ENCODE assay signal across 1 cellular context in the genomic region with DNA sequence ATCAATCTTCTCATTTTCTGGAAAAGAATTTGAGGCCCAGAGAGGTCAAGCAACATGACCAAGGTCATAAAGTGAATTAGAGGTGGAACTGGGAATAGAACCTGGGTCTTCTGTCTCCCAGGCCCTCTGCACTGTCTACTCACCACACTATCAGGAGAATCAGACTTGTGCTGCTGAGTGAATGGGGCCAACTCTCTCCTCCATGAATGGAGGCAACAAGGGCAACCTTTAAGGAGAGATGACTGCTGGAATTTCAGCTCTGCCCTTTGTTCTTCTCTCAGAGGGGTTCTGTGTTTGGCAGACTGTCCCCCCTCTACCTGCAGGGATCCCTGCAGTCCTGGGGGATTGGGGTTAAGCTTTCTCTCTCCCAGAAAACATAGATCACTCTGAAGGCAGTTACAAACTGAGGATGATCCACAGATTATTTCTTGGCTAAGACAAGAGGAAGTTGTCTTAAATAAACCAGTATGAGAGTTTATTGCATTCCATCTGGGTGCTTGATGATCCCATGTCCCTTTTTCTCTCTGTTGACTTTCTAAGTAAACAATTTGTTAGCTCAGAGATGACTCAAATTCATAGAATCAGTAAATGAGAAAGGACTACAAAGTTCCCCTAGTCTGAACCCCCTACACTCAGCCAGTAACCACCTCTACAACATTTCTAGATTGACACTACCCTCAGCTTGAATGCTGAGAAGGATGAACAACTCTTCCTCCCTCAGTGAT.
TF ChIP-seq lines count a peak whose summit lies in the region.

No MANE protein-coding gene starts in this region.

TF ChIP-seq in HepG2, 621 proteins besides CTCF, POLR2A, EP300 and RAD21 (continued from another document and continues in another):
- TF ChIP-seq, protein P1, sequence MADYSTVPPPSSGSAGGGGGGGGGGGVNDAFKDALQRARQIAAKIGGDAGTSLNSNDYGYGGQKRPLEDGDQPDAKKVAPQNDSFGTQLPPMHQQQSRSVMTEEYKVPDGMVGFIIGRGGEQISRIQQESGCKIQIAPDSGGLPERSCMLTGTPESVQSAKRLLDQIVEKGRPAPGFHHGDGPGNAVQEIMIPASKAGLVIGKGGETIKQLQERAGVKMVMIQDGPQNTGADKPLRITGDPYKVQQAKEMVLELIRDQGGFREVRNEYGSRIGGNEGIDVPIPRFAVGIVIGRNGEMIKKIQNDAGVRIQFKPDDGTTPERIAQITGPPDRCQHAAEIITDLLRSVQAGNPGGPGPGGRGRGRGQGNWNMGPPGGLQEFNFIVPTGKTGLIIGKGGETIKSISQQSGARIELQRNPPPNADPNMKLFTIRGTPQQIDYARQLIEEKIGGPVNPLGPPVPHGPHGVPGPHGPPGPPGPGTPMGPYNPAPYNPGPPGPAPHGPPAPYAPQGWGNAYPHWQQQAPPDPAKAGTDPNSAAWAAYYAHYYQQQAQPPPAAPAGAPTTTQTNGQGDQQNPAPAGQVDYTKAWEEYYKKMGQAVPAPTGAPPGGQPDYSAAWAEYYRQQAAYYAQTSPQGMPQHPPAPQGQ (CRISPR knock-in tag; IDR thresholded peaks at IDR 0.05; ENCODE audit: borderline replicate concordance): 0 out of 2 replicates have a peak, but pooled peaks have one; percentile 55
- no peak for TF ChIP-seq ZSCAN12 (CRISPR knock-in tag; IDR thresholded peaks at IDR 0.05)
- TF ChIP-seq, protein P2, sequence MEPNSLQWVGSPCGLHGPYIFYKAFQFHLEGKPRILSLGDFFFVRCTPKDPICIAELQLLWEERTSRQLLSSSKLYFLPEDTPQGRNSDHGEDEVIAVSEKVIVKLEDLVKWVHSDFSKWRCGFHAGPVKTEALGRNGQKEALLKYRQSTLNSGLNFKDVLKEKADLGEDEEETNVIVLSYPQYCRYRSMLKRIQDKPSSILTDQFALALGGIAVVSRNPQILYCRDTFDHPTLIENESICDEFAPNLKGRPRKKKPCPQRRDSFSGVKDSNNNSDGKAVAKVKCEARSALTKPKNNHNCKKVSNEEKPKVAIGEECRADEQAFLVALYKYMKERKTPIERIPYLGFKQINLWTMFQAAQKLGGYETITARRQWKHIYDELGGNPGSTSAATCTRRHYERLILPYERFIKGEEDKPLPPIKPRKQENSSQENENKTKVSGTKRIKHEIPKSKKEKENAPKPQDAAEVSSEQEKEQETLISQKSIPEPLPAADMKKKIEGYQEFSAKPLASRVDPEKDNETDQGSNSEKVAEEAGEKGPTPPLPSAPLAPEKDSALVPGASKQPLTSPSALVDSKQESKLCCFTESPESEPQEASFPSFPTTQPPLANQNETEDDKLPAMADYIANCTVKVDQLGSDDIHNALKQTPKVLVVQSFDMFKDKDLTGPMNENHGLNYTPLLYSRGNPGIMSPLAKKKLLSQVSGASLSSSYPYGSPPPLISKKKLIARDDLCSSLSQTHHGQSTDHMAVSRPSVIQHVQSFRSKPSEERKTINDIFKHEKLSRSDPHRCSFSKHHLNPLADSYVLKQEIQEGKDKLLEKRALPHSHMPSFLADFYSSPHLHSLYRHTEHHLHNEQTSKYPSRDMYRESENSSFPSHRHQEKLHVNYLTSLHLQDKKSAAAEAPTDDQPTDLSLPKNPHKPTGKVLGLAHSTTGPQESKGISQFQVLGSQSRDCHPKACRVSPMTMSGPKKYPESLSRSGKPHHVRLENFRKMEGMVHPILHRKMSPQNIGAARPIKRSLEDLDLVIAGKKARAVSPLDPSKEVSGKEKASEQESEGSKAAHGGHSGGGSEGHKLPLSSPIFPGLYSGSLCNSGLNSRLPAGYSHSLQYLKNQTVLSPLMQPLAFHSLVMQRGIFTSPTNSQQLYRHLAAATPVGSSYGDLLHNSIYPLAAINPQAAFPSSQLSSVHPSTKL (CRISPR knock-in tag; IDR thresholded peaks at IDR 0.05): peak; percentile 83
- 0 out of 2 replicates have a peak, but pooled peaks have one; percentile 14 for TF ChIP-seq RXRB (CRISPR knock-in tag; IDR thresholded peaks at IDR 0.05; ENCODE audit: borderline replicate concordance)
- TF ChIP-seq YY1 (IDR thresholded peaks at IDR 0.05; ENCODE audit: insufficient read depth, insufficient replicate concordance, low read depth, low read length): no peak
- no peak for TF ChIP-seq HNF4G (IDR thresholded peaks at IDR 0.05; ENCODE audit: borderline replicate concordance, low read depth, low read length)
- TF ChIP-seq HNF4G (CRISPR knock-in tag; IDR thresholded peaks at IDR 0.05; ENCODE audit: borderline replicate concordance, low read depth): no peak
- TF ChIP-seq, protein P3, sequence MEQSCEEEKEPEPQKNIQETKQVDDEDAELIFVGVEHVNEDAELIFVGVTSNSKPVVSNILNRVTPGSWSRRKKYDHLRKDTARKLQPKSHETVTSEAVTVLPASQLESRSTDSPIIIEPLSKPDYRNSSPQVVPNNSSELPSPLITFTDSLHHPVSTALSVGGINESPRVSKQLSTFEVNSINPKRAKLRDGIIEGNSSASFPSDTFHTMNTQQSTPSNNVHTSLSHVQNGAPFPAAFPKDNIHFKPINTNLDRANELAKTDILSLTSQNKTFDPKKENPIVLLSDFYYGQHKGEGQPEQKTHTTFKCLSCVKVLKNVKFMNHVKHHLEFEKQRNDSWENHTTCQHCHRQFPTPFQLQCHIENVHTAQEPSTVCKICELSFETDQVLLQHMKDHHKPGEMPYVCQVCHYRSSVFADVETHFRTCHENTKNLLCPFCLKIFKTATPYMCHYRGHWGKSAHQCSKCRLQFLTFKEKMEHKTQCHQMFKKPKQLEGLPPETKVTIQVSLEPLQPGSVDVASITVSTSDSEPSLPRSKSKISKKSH (CRISPR knock-in tag; IDR thresholded peaks at IDR 0.05; ENCODE audit: borderline replicate concordance): no peak
- TF ChIP-seq, protein P4, sequence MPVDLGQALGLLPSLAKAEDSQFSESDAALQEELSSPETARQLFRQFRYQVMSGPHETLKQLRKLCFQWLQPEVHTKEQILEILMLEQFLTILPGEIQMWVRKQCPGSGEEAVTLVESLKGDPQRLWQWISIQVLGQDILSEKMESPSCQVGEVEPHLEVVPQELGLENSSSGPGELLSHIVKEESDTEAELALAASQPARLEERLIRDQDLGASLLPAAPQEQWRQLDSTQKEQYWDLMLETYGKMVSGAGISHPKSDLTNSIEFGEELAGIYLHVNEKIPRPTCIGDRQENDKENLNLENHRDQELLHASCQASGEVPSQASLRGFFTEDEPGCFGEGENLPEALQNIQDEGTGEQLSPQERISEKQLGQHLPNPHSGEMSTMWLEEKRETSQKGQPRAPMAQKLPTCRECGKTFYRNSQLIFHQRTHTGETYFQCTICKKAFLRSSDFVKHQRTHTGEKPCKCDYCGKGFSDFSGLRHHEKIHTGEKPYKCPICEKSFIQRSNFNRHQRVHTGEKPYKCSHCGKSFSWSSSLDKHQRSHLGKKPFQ (CRISPR knock-in tag; IDR thresholded peaks at IDR 0.05; ENCODE audit: insufficient replicate concordance): peak; percentile 42
- TF ChIP-seq ZNF296 (CRISPR knock-in tag; conservative IDR thresholded peaks at IDR 0.05): no peak
- peak; percentile 67; the same call in 1 of the 2 replicates for TF ChIP-seq HMG20A (CRISPR knock-in tag; IDR thresholded peaks at IDR 0.05; ENCODE audit: borderline replicate concordance)
- peak; percentile 68 for TF ChIP-seq FOXA3 (CRISPR knock-in tag; IDR thresholded peaks at IDR 0.05)
- TF ChIP-seq CC2D1A (CRISPR knock-in tag; IDR thresholded peaks at IDR 0.05): no peak
- TF ChIP-seq NFE2L1 (CRISPR knock-in tag; IDR thresholded peaks at IDR 0.05; ENCODE audit: borderline replicate concordance): no peak
- TF ChIP-seq ZNF547 (CRISPR knock-in tag; IDR thresholded peaks at IDR 0.05): no peak
- no peak for TF ChIP-seq NONO (IDR thresholded peaks at IDR 0.05)
- no peak for TF ChIP-seq NONO (CRISPR knock-in tag; conservative IDR thresholded peaks at IDR 0.05)
- peak; percentile 32; the same call in 1 of the 2 replicates for TF ChIP-seq BCL6 (CRISPR knock-in tag; IDR thresholded peaks at IDR 0.05)
- 0 out of 2 replicates have a peak, but pooled peaks have one; percentile 13 for TF ChIP-seq FOXK1 (CRISPR knock-in tag; IDR thresholded peaks at IDR 0.05; ENCODE audit: borderline replicate concordance, low read depth)
- 0 out of 2 replicates have a peak, but pooled peaks have one; percentile 14 for TF ChIP-seq YEATS2 (CRISPR knock-in tag; IDR thresholded peaks at IDR 0.05; ENCODE audit: borderline replicate concordance)
- 0 out of 2 replicates have a peak, but pooled peaks have one; percentile 11 for TF ChIP-seq ZBTB21 (CRISPR knock-in tag; IDR thresholded peaks at IDR 0.05)
- no peak for TF ChIP-seq POGZ (CRISPR knock-in tag; IDR thresholded peaks at IDR 0.05)
- TF ChIP-seq CHD4 (IDR thresholded peaks at IDR 0.05; ENCODE audit: borderline replicate concordance, low read length): peak; percentile 29; the same call in 1 of the 2 replicates
- TF ChIP-seq FOSL2 (CRISPR knock-in tag; IDR thresholded peaks at IDR 0.05): peak; percentile 64
- TF ChIP-seq, protein P5, sequence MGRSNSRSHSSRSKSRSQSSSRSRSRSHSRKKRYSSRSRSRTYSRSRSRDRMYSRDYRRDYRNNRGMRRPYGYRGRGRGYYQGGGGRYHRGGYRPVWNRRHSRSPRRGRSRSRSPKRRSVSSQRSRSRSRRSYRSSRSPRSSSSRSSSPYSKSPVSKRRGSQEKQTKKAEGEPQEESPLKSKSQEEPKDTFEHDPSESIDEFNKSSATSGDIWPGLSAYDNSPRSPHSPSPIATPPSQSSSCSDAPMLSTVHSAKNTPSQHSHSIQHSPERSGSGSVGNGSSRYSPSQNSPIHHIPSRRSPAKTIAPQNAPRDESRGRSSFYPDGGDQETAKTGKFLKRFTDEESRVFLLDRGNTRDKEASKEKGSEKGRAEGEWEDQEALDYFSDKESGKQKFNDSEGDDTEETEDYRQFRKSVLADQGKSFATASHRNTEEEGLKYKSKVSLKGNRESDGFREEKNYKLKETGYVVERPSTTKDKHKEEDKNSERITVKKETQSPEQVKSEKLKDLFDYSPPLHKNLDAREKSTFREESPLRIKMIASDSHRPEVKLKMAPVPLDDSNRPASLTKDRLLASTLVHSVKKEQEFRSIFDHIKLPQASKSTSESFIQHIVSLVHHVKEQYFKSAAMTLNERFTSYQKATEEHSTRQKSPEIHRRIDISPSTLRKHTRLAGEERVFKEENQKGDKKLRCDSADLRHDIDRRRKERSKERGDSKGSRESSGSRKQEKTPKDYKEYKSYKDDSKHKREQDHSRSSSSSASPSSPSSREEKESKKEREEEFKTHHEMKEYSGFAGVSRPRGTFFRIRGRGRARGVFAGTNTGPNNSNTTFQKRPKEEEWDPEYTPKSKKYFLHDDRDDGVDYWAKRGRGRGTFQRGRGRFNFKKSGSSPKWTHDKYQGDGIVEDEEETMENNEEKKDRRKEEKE (IDR thresholded peaks at IDR 0.05): no peak
- TF ChIP-seq ZNF12 (CRISPR knock-in tag; IDR thresholded peaks at IDR 0.05): 0 out of 2 replicates have a peak, but pooled peaks have one; percentile 23
- TF ChIP-seq, protein P6, sequence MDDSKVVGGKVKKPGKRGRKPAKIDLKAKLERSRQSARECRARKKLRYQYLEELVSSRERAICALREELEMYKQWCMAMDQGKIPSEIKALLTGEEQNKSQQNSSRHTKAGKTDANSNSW (CRISPR knock-in tag; IDR thresholded peaks at IDR 0.05; ENCODE audit: borderline replicate concordance): no peak
- no peak for TF ChIP-seq FOXP1 (IDR thresholded peaks at IDR 0.05)
- peak; percentile 41; the same call in 1 of the 2 replicates for TF ChIP-seq FOXP1 (CRISPR knock-in tag; IDR thresholded peaks at IDR 0.05)
- no peak for TF ChIP-seq ZNF530 (CRISPR knock-in tag; IDR thresholded peaks at IDR 0.05; ENCODE audit: low read depth)
- no peak for TF ChIP-seq PHF5A (CRISPR knock-in tag; IDR thresholded peaks at IDR 0.05; ENCODE audit: low read depth, unreplicated experiment)
- no peak for TF ChIP-seq SOX6 (IDR thresholded peaks at IDR 0.05)
- TF ChIP-seq SOX6 (CRISPR knock-in tag; IDR thresholded peaks at IDR 0.05): peak; percentile 44; the same call in 1 of the 2 replicates
- TF ChIP-seq, protein P7, sequence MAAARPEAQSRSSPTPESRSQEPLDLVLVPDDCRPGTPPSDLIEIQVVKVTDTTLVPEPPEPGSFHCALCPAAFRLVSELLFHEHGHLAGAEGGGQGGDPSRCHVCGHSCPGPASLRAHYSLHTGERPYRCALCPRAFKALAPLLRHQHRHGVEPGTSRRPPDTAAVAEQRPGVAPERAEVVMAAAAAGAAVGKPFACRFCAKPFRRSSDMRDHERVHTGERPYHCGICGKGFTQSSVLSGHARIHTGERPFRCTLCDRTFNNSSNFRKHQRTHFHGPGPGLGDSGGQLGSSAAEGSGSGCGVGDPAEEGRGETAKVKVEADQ (CRISPR knock-in tag; IDR thresholded peaks at IDR 0.05; ENCODE audit: borderline replicate concordance): no peak
- TF ChIP-seq, protein P8, sequence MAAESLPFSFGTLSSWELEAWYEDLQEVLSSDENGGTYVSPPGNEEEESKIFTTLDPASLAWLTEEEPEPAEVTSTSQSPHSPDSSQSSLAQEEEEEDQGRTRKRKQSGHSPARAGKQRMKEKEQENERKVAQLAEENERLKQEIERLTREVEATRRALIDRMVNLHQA (CRISPR knock-in tag; IDR thresholded peaks at IDR 0.05): no peak
- TF ChIP-seq ZIK1 (CRISPR knock-in tag; IDR thresholded peaks at IDR 0.05; ENCODE audit: borderline replicate concordance, low read depth): no peak
- TF ChIP-seq ZNF652 (CRISPR knock-in tag; IDR thresholded peaks at IDR 0.05; ENCODE audit: borderline replicate concordance, low read depth): no peak
- TF ChIP-seq PHF21A (CRISPR knock-in tag; IDR thresholded peaks at IDR 0.05): 0 out of 2 replicates have a peak, but pooled peaks have one; percentile 24
- no peak for TF ChIP-seq ZNF432 (CRISPR knock-in tag; IDR thresholded peaks at IDR 0.05; ENCODE audit: borderline replicate concordance)
- no peak for TF ChIP-seq MTA3 (CRISPR knock-in tag; IDR thresholded peaks at IDR 0.05)
- no peak for TF ChIP-seq ATAD3A (CRISPR knock-in tag; IDR thresholded peaks at IDR 0.05)
- TF ChIP-seq, protein P9, sequence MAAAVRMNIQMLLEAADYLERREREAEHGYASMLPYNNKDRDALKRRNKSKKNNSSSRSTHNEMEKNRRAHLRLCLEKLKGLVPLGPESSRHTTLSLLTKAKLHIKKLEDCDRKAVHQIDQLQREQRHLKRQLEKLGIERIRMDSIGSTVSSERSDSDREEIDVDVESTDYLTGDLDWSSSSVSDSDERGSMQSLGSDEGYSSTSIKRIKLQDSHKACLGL (CRISPR knock-in tag; IDR thresholded peaks at IDR 0.05): no peak
- TF ChIP-seq ELF3 (CRISPR knock-in tag; IDR thresholded peaks at IDR 0.05): peak; percentile 92
- 0 out of 2 replicates have a peak, but pooled peaks have one; percentile 43 for TF ChIP-seq ZBTB20 (CRISPR knock-in tag; IDR thresholded peaks at IDR 0.05; ENCODE audit: borderline replicate concordance, low read depth)
- TF ChIP-seq, protein P10, sequence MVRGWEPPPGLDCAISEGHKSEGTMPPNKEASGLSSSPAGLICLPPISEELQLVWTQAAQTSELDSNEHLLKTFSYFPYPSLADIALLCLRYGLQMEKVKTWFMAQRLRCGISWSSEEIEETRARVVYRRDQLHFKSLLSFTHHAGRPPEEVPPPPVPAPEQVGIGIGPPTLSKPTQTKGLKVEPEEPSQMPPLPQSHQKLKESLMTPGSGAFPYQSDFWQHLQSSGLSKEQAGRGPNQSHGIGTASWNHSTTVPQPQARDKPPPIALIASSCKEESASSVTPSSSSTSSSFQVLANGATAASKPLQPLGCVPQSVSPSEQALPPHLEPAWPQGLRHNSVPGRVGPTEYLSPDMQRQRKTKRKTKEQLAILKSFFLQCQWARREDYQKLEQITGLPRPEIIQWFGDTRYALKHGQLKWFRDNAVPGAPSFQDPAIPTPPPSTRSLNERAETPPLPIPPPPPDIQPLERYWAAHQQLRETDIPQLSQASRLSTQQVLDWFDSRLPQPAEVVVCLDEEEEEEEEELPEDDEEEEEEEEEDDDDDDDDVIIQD (CRISPR knock-in tag; IDR thresholded peaks at IDR 0.05; ENCODE audit: low read depth): peak; percentile 15; the same call in 1 of the 2 replicates
